29 cellular contexts compared by ENCODE assay signal in the genomic region with DNA sequence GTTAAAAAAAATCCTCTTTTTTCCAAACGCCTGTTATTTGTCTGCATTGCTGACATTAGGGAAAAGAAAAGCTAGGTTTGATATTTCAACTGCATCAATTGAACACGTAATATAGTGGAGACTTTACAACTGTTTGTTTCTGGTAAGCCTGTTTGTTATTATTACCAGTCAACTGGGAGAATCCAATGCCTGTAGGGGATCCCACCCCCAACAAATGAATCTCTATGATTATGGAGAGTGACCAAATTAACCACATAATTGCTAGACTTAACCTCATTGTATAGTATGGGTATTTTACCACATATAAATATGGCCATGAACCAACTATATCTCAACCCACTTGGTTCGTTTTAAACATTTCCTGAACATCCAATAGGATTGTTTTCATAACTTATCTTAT.
"Had no signal": no experiment of that assay in that cellular context is flagged by ENCODE, and none has a peak within 500 bp of the region (broad histone marks: within the 10 kb centered on the region; RNA-seq: fewer than 3 reads in every experiment).

No MANE protein-coding gene starts in this region.

- H3K27me3 ChIP-seq: SJSA1 had no signal

- ATAC-seq: activated CD4-positive, alpha-beta T cell treated with anti-CD3 and anti-CD28 coated beads for 36 hours; activated T-cell treated with anti-CD3 and anti-CD28 coated beads, Interleukin-2, amount 50 U/mL, for 72 hours; Panc1; T-cell had no signal

- H3K27ac ChIP-seq: RWPE1, SJSA1, VCaP had no signal

- H3K9me3 ChIP-seq: SJSA1 had no signal

- H3K4me3 ChIP-seq: SJSA1 had no signal

- DNase-seq: activated CD4-positive, alpha-beta memory T cell treated with anti-CD3 and anti-CD28 coated beads, Interleukin-2, amount 10 ng/mL, durations not matched to agents 7 days and 5 days; activated CD4-positive, alpha-beta T cell treated with anti-CD3 and anti-CD28 coated beads for 36 hours; activated CD4-positive, alpha-beta T cell treated with anti-CD3 and anti-CD28 coated beads, Interleukin-2, amount 50 U/mL, for 1 hour; activated gamma-delta T cell treated with Interleukin-2 at 50 U/mL for 16 hours; activated naive CD4-positive, alpha-beta T cell treated with anti-CD3 and anti-CD28 coated beads, Interleukin-2, amount 10 ng/mL, durations not matched to agents 7 days and 5 days; activated naive CD8-positive, alpha-beta T cell treated with anti-CD3 and anti-CD28 coated beads for 36 hours; activated T-cell treated with anti-CD3 and anti-CD28 coated beads for 4 hours; activated T-cell treated with anti-CD3 and anti-CD28 coated beads, Interleukin-2, amount 50 U/mL, for 72 hours; caudate nucleus; Kasumi-1; KBM-7; NCI-H1092; NCI-H1417 treated with DMSO at 0.1 percent for 48 hours; NCI-H1694; NCI-H2029; NCI-H2107; NCI-H2171 treated with DMSO at 0.1 percent for 48 hours; NCI-H226; NCI-H82; NK-92 treated with Interleukin-12 subunit alpha and Interleukin-12 subunit beta, amount 100 ng/mL, for 24 hours; OCI-M1; Right ventricle myocardium superior; T-cell; T-helper 2 cell; T1000 had no signal

- H3K36me3 ChIP-seq: SJSA1 had no signal
